Comparison of ENCODE assay signal across 8 cellular contexts in genomic region chr16:72008424-72009216, GRCh38. TPM values are rescaled to one million over a fixed set of nuclear protein-coding genes. Genes with fewer than 3 reads are reported as not detected.
DNase-seq lines count a peak whose midpoint lies in the region; ATAC-seq, FAIRE-seq and TF ChIP-seq lines count a peak whose summit lies in the region.

Gene DHODH, plus strand, starts transcription at chr16:72008744. Its CDS starts 21 bp downstream, at chr16:72008765.

- H3K9me3 Mint-ChIP-seq in chondrocyte (ENCODE audit: low read depth) = no peaks in the 10 kb centered on the region

- H3K4me1 ChIP-seq in BE2C = no peaks in the 10 kb centered on the region

- peak; percentile 99 for DNase-seq in BE2C
- peak; percentile 99 for DNase-seq in GM19239 (ENCODE audit: insufficient read length, low spot score)
- peak; percentile 92 for DNase-seq in NCI-H510A treated with DMSO at 0.1 percent for 48 hours (lab: John Stamatoyannopoulos, UW)
- DNase-seq in activated CD4-positive, alpha-beta T cell treated with anti-CD3 and anti-CD28 coated beads for 1 hour = peak; percentile 97
- DNase-seq in chondrocyte (ENCODE audit: low spot score) = peak; percentile 99
- peak; percentile 88 for DNase-seq in kidney epithelial cell (ENCODE audit: low read depth)
- DNase-seq in stimulated activated CD4-positive, alpha-beta T cell treated with anti-CD3 and anti-CD28 coated beads, Interleukin-15, amount 100 ng/mL, for 48 hours (ENCODE audit: low read depth in 2 of 2) = peak; percentile 97 to 98

- H3K36me3 Mint-ChIP-seq in chondrocyte (ENCODE audit: low read depth) = no peaks in the 10 kb centered on the region

- TF ChIP-seq CTCF in BE2C (IDR thresholded peaks at IDR 0.05; ENCODE audit: low read depth, low read length) (0 out of 2 replicates have a peak, but pooled peaks have one; percentile 14), chondrocyte (IDR thresholded peaks at IDR 0.05) (peak; percentile 26), kidney epithelial cell (IDR thresholded peaks at IDR 0.05; ENCODE audit: insufficient read depth, low read length, poor library complexity, severe bottlenecking) (peak; percentile 10)

- peak within 1 kb of the TSS; percentile 85 for H3K4me3 Mint-ChIP-seq in chondrocyte (ENCODE audit: unreplicated experiment)

- H3K36me3 ChIP-seq in BE2C (peaks cover 5% of the 10 kb centered on the region; the same call in 1 of the 2 replicates), kidney epithelial cell (ENCODE audit: control insufficient read depth, insufficient read depth, low read length) (no peaks in the 10 kb centered on the region)

- peak; percentile 95 for FAIRE-seq in GM19239 (lab: Jason Lieb, UNC)

- H3K9me3 ChIP-seq in BE2C = no peaks in the 10 kb centered on the region

- peaks cover 1% of the 10 kb centered on the region for H3K27me3 Mint-ChIP-seq in chondrocyte (ENCODE audit: low read depth)

- no peaks in the 10 kb centered on the region for H3K27me3 ChIP-seq in BE2C
- no peaks in the 10 kb centered on the region for H3K27me3 ChIP-seq in kidney epithelial cell (ENCODE audit: control insufficient read depth, insufficient read depth, low read length)

- peak within 1 kb of the TSS; percentile 92 for H3K27ac Mint-ChIP-seq in chondrocyte (ENCODE audit: unreplicated experiment)

- peaks cover 12% of the 10 kb centered on the region for H3K4me1 Mint-ChIP-seq in chondrocyte (ENCODE audit: low read depth)

- H3K4me3 ChIP-seq in BE2C (ENCODE audit: low read depth, low read length) (peak within 1 kb of the TSS; percentile 97), kidney epithelial cell (ENCODE audit: low read depth, low read length) (peak within 1 kb of the TSS; percentile 98)

- peak; percentile 98 for ATAC-seq in HG03442 (IDR thresholded peaks at IDR 0.05; ENCODE audit: unreplicated experiment)

RNA-seq across cellular contexts. Expression of gene DHODH, which starts in this region (rescaled TPM):
- 24.9 TPM for polyA plus RNA-seq in BE2C (2012; ENCODE audit: insufficient read depth, insufficient read length, low read depth)
- 4.1 to 5.7 TPM (median 4.6 TPM) in 3 replicates for total RNA-seq in chondrocyte
- 7.9 and 19.9 TPM in 2 replicates for total RNA-seq in kidney epithelial cell

Comparison
In these comparisons a context has a peak if more than half of its experiments do, and no peak if none do; other contexts are left out.
1. Peak in every context shown above with its lines: DNase-seq, ATAC-seq and H3K4me3 ChIP-seq.